ENCODE assay signal across 10 cellular contexts in the genomic region with DNA sequence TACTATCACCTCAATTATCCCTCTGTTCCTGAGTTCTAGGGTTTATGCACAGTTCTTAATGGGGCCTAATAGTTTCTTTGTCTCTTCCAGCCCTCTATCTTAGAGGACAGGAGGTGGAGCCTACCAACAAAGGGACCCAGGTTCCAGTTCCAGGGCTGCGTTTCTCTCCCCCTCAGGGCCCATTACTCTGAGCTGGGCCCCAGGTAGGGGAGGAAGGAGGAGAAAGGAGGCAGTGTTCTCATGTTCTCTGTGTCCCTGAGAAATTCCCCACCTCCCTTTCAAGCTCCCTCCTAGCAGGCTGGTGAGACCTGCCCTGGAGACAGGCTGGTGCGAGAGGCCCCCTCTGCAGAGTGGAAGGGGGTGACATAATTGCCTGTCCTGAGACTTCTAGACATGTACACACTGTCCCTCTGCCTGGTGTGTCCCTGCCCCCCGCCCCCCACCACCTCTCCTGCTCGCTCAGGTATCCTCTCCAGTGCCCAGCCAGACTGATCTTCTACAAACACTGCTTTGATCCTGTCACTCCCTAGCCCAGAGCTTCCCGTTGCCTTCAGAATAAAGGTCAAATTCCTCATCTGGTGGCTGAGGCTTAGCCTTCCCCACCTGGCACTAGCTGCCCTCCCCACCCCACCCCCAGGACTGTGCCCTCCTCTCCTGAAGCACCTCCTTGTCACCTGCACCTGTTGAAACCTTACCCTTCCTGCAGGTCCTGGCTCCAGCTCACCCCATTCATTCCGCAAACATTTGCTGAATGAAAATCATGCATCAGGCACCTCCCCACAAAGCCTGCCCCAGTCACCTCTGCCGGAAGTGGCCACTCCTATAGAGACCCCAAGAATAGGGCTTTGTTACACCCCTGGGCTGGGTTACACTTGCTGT. TPM values are rescaled to one million over a fixed set of nuclear protein-coding genes. Genes with fewer than 3 reads are reported as not detected.
DNase-seq lines count a peak whose midpoint lies in the region; ATAC-seq and TF ChIP-seq lines count a peak whose summit lies in the region.
"Had no signal": no experiment of that assay in that cellular context is flagged by ENCODE, and none has a peak within 500 bp of the region (broad histone marks: within the 10 kb centered on the region; RNA-seq: fewer than 3 reads in every experiment).

No MANE protein-coding gene starts in this region.

- peaks cover 6% of the 10 kb centered on the region for H3K4me1 Mint-ChIP-seq in activated naive CD8-positive, alpha-beta T cell treated with anti-CD3 and anti-CD28 coated beads for 36 hours

- POLR2A ChIA-PET in OCI-LY7 (lab: Charles Lee), result no interaction called here

- 47% methylated on average over 6 of the region's 7 CpGs for WGBS in HUES64
- 78 to 82% methylated on average over 7 of the region's 7 CpGs for WGBS in lower leg skin, 2 donors

- intact Hi-C loops in OCI-LY7 (cut with micrococcal nuclease; ENCODE audit: unreplicated experiment) (no loop called here), lower leg skin (cut with DNase I; ENCODE audit: low total_unique reads) (no loop called here)

- no peaks in the 10 kb centered on the region for H3K9me3 Mint-ChIP-seq in activated naive CD8-positive, alpha-beta T cell treated with anti-CD3 and anti-CD28 coated beads for 36 hours
- H3K9me3 Mint-ChIP-seq: activated naive CD8-positive, alpha-beta T cell treated with anti-CD3 and anti-CD28 coated beads, Interleukin-2, amount 10 ng/mL, durations not matched to agents 7 days and 5 days had no signal

- no peak overlapping the region for H3K4me3 Mint-ChIP-seq in activated naive CD8-positive, alpha-beta T cell treated with anti-CD3 and anti-CD28 coated beads for 36 hours
- H3K4me3 Mint-ChIP-seq: activated naive CD8-positive, alpha-beta T cell treated with anti-CD3 and anti-CD28 coated beads, Interleukin-2, amount 10 ng/mL, durations not matched to agents 7 days and 5 days had no signal

- H3K9ac ChIP-seq in HUES64 (ENCODE audit: low read depth, low read length) (0 out of 2 replicates have a peak overlapping the region, but pooled peaks have one; percentile 27), fibroblast of lung (ENCODE audit: insufficient read depth, low read length) (no peak overlapping the region), subcutaneous abdominal adipose tissue (ENCODE audit: low read length in 5 of 5) (peak overlapping the region in 1 of 5 donors; percentile 8)

- CTCF ChIA-PET in OCI-LY7 (lab: Charles Lee; ENCODE audit: unreplicated experiment), result no interaction called here

- TF ChIP-seq POLR2A in lower leg skin (IDR thresholded peaks at IDR 0.05), result no peak

- no peak overlapping the region for H2AFZ ChIP-seq in fibroblast of lung (ENCODE audit: low read length)
- no peak overlapping the region for H2AFZ ChIP-seq in OCI-LY7 (ENCODE audit: low read length)

- H3K36me3 ChIP-seq in HUES64 (ENCODE audit: insufficient read depth, low read length) (no peaks in the 10 kb centered on the region), fibroblast of lung (ENCODE audit: control insufficient read depth, insufficient read depth, low read length) (no peaks in the 10 kb centered on the region), subcutaneous abdominal adipose tissue (ENCODE audit: control insufficient read depth in 5 of 5, insufficient read depth in 5 of 5, low read length in 5 of 5) (no peaks in the 10 kb centered on the region), OCI-LY7 (ENCODE audit: insufficient read depth, low read length) (no peaks in the 10 kb centered on the region)
- H3K36me3 ChIP-seq: gastrocnemius medialis had no signal

- no peaks in the 10 kb centered on the region for H3K27me3 ChIP-seq in HUES64 (ENCODE audit: insufficient read depth, low read length)
- H3K27me3 ChIP-seq in fibroblast of lung (ENCODE audit: control insufficient read depth, insufficient read depth, low read length), result no peaks in the 10 kb centered on the region
- H3K27me3 ChIP-seq in subcutaneous abdominal adipose tissue (ENCODE audit: control insufficient read depth in 5 of 5, insufficient read depth in 4 of 5, low read length in 5 of 5), result no peaks in the 10 kb centered on the region

- H3K27ac Mint-ChIP-seq in activated naive CD8-positive, alpha-beta T cell treated with anti-CD3 and anti-CD28 coated beads for 36 hours, result no peak overlapping the region

- no peaks in the 10 kb centered on the region for H3K27me3 Mint-ChIP-seq in activated naive CD8-positive, alpha-beta T cell treated with anti-CD3 and anti-CD28 coated beads for 36 hours

- H3K79me2 ChIP-seq in fibroblast of lung (ENCODE audit: control insufficient read depth, insufficient read depth, low read length) (no peaks in the 10 kb centered on the region), OCI-LY7 (ENCODE audit: insufficient read depth, low read depth, low read length) (no peaks in the 10 kb centered on the region)

- H3K4me3 ChIP-seq in HUES64 (ENCODE audit: low read length) (no peak overlapping the region), fibroblast of lung (replicated peaks in 1 of 4; ENCODE audit: control extremely low read depth in 1 of 4, insufficient read depth in 1 of 4, low read depth in 3 of 4, low read length in 4 of 4) (no peak overlapping the region), subcutaneous abdominal adipose tissue (ENCODE audit: low read depth in 1 of 5, low read length in 5 of 5) (no peak overlapping the region), OCI-LY7 (ENCODE audit: low read depth, low read length, poor library complexity, severe bottlenecking) (no peak overlapping the region), lower leg skin (ENCODE audit: low read depth, poor library complexity, severe bottlenecking) (no peak overlapping the region)
- H3K4me3 ChIP-seq: gastrocnemius medialis had no signal

- H3K27ac ChIP-seq in HUES64 (ENCODE audit: low read depth, low read length), result peak overlapping the region; percentile 80
- H3K27ac ChIP-seq in fibroblast of lung (ENCODE audit: insufficient read depth, low read length), result peak overlapping the region; percentile 75
- H3K27ac ChIP-seq in subcutaneous abdominal adipose tissue (ENCODE audit: low read depth, low read length), result peak overlapping the region; percentile 74
- H3K27ac ChIP-seq in OCI-LY7 (ENCODE audit: low read depth, low read length, poor library complexity, severe bottlenecking), result no peak overlapping the region

- no TSS peak for BruUV-seq in OCI-LY7 (replicated peaks; lab: Mats Ljungman, UMichigan)

- peaks cover 32% of the 10 kb centered on the region for H3K4me1 ChIP-seq in HUES64 (ENCODE audit: insufficient read depth, low read length)
- peaks cover 15% of the 10 kb centered on the region for H3K4me1 ChIP-seq in fibroblast of lung (ENCODE audit: control insufficient read depth, extremely low read depth, insufficient read depth, low read length)
- H3K4me1 ChIP-seq in subcutaneous abdominal adipose tissue (ENCODE audit: control insufficient read depth in 5 of 5, insufficient read depth in 5 of 5, low read length in 5 of 5), result peaks cover 9 to 35% (median 28%) of the 10 kb centered on the region in 5 donors
- H3K4me1 ChIP-seq in OCI-LY7 (ENCODE audit: insufficient read depth, low read length, poor library complexity, severe bottlenecking), result no peaks in the 10 kb centered on the region

- no peaks in the 10 kb centered on the region for H3K36me3 Mint-ChIP-seq in activated naive CD8-positive, alpha-beta T cell treated with anti-CD3 and anti-CD28 coated beads for 36 hours
- H3K36me3 Mint-ChIP-seq: activated naive CD8-positive, alpha-beta T cell treated with anti-CD3 and anti-CD28 coated beads, Interleukin-2, amount 10 ng/mL, durations not matched to agents 7 days and 5 days had no signal

- TF ChIP-seq CTCF in fibroblast of lung (conservative IDR thresholded peaks at IDR 0.05 in 1 of 2, IDR thresholded peaks at IDR 0.05 in 1 of 2; ENCODE audit: low read depth in 1 of 2, low read length in 2 of 2) (no peak), OCI-LY7 (conservative IDR thresholded peaks at IDR 0.05; ENCODE audit: low read length) (no peak), lower leg skin (IDR thresholded peaks at IDR 0.05) (no peak)

- H3K9me3 ChIP-seq in HUES64 (ENCODE audit: insufficient read depth, low read depth, low read length) (no peaks in the 10 kb centered on the region), fibroblast of lung (ENCODE audit: control insufficient read depth, insufficient read depth, low read depth, low read length) (no peaks in the 10 kb centered on the region), subcutaneous abdominal adipose tissue (ENCODE audit: control insufficient read depth in 5 of 5, low read length in 5 of 5) (no peaks in the 10 kb centered on the region), OCI-LY7 (ENCODE audit: low read length) (no peaks in the 10 kb centered on the region)
- H3K9me3 ChIP-seq: gastrocnemius medialis had no signal

- no peak for ATAC-seq in GM18873 (IDR thresholded peaks at IDR 0.05; ENCODE audit: low FRiP score, unreplicated experiment)
- ATAC-seq: gastrocnemius medialis had no signal

- H4K20me1 ChIP-seq in fibroblast of lung (ENCODE audit: control insufficient read depth, extremely low read depth, insufficient read depth, low read length) (no peaks in the 10 kb centered on the region), OCI-LY7 (ENCODE audit: insufficient read depth, low read length) (no peaks in the 10 kb centered on the region)

- no peak overlapping the region for H3K4me2 ChIP-seq in fibroblast of lung (ENCODE audit: extremely low read depth, insufficient read depth, low read length)
- H3K4me2 ChIP-seq in OCI-LY7 (ENCODE audit: low read length), result no peak overlapping the region

- H3K9me2 ChIP-seq in OCI-LY7 (ENCODE audit: insufficient read depth, low read length), result no peaks in the 10 kb centered on the region

- peak; percentile 89 for DNase-seq in NCI-H774 (lab: John Stamatoyannopoulos, UW)
- no peak for DNase-seq in fibroblast of lung (ENCODE audit: low read depth in 2 of 2)
- DNase-seq in activated naive CD8-positive, alpha-beta T cell treated with anti-CD3 and anti-CD28 coated beads for 36 hours, result no peak
- no peak for DNase-seq in OCI-LY7 (ENCODE audit: low spot score)
- no peak for DNase-seq in lower leg skin (ENCODE audit: low spot score in 2 of 2)
- DNase-seq: activated naive CD8-positive, alpha-beta T cell treated with anti-CD3 and anti-CD28 coated beads, Interleukin-2, amount 10 ng/mL, durations not matched to agents 7 days and 5 days; gastrocnemius medialis had no signal

RNA-seq across cellular contexts. Expression of a gene that starts 21.1 kb away (rescaled TPM):
- 300 TPM for polyA plus RNA-seq in HUES64 (2013, experiment 1 of 2)
- polyA plus RNA-seq in HUES64 (2013, experiment 2 of 2), result 301 TPM
- 0.66 and 1.5 TPM in 2 replicates for total RNA-seq in fibroblast of lung
- polyA plus RNA-seq in fibroblast of lung, result 2.5 and 16.3 TPM in 2 replicates
- 3.0 and 21.1 TPM in 2 replicates for polyA plus RNA-seq in fibroblast of lung (2012)
- polyA minus RNA-seq in fibroblast of lung (ENCODE audit: low replicate concordance), result 2.4 and 13.1 TPM in 2 replicates
- total RNA-seq in activated naive CD8-positive, alpha-beta T cell treated with anti-CD3 and anti-CD28 coated beads for 36 hours, result under 1 TPM; 0.48 to 0.62 TPM
- 0.16 TPM in 1 of 2 replicates, not detected in the other for total RNA-seq in OCI-LY7 (2014; rRNA removed; shearing (Covaris generic))
- 0.89 TPM in 2 replicates for total RNA-seq in OCI-LY7 (2022)
- total RNA-seq in lower leg skin, result 10 to 100 TPM; 18.1 to 96.0 (median 58.2) TPM

RNA-seq across cellular contexts. Expression of a gene that starts 23.0 kb away (rescaled TPM):
- polyA plus RNA-seq in HUES64 (2013, experiment 1 of 2), result 357 TPM
- polyA plus RNA-seq in HUES64 (2013, experiment 2 of 2), result 348 TPM
- total RNA-seq in fibroblast of lung (1.2 and 3.1 TPM in 2 replicates), OCI-LY7 (2022) (not detected in 2 replicates), lower leg skin (10 to 100 TPM; 23.3 to 97.2 (median 70.9) TPM)
- 11.8 and 88.0 TPM in 2 replicates for polyA plus RNA-seq in fibroblast of lung
- 15.5 and 101 TPM in 2 replicates for polyA plus RNA-seq in fibroblast of lung (2012)
- polyA minus RNA-seq in fibroblast of lung (ENCODE audit: low replicate concordance), result 32.5 and 171 TPM in 2 replicates
- total RNA-seq in activated naive CD8-positive, alpha-beta T cell treated with anti-CD3 and anti-CD28 coated beads for 36 hours, result 1 to 10 TPM; 7.3 to 7.6 TPM
- not detected in 2 replicates for total RNA-seq in OCI-LY7 (2014; rRNA removed; shearing (Covaris generic))
